Comparison of ENCODE assay signal across 8 cellular contexts in genomic region chr5:150001660-150002493, GRCh38. TPM values are rescaled to one million over a fixed set of nuclear protein-coding genes. Genes with fewer than 3 reads are reported as not detected.
DNase-seq lines count a peak whose midpoint lies in the region; ATAC-seq and TF ChIP-seq lines count a peak whose summit lies in the region.

No MANE protein-coding gene starts in this region.

- H3K18ac ChIP-seq in neuronal stem cell (ENCODE audit: low read length), result no peak overlapping the region

- H3K4ac ChIP-seq in neuronal stem cell (ENCODE audit: low read length), result no peak overlapping the region

- H2BK5ac ChIP-seq in neuronal stem cell (ENCODE audit: low read length), result no peak overlapping the region

- no peak overlapping the region for H4K91ac ChIP-seq in neuronal stem cell (ENCODE audit: low read depth, low read length, poor library complexity)

- no peak overlapping the region for H2BK120ac ChIP-seq in neuronal stem cell (ENCODE audit: low read depth, low read length)

- H3K27me3 ChIP-seq in PC-9 (ENCODE audit: insufficient read depth, low read depth) (no peaks in the 10 kb centered on the region), neuronal stem cell (ENCODE audit: control insufficient read depth in 3 of 3, insufficient read depth in 3 of 3, low read depth in 1 of 3, low read length in 3 of 3) (no peaks in the 10 kb centered on the region), thyroid gland (no peaks in the 10 kb centered on the region)

- peaks cover 25% of the 10 kb centered on the region for H3K4me1 ChIP-seq in PC-9 (replicated peaks; ENCODE audit: insufficient read depth)
- peaks cover 5 to 6% of the 10 kb centered on the region in 2 donors for H3K4me1 ChIP-seq in neuronal stem cell (ENCODE audit: control insufficient read depth in 2 of 2, insufficient read depth in 1 of 2, low read depth in 1 of 2, low read length in 2 of 2)
- H3K4me1 ChIP-seq in thyroid gland, result peaks cover 21 to 25% of the 10 kb centered on the region in 2 donors

- peak overlapping the region; percentile 86; the same call in 1 of the 2 replicates for H3K27ac ChIP-seq in PC-9
- H3K27ac ChIP-seq in neuronal stem cell (replicated peaks; ENCODE audit: low read length), result no peak overlapping the region
- H3K27ac ChIP-seq in thyroid gland, result peak overlapping the region in 2 of 3 donors; percentile 88 to 95

- H3K23ac ChIP-seq in neuronal stem cell (ENCODE audit: low read depth, low read length, poor library complexity), result no peak overlapping the region

- peaks cover 20% of the 10 kb centered on the region for H3K36me3 Mint-ChIP-seq in activated T-cell treated with anti-CD3 and anti-CD28 coated beads, Interleukin-2, amount 50 U/mL, for 4 hours (ENCODE audit: insufficient read depth)

- H4K20me1 ChIP-seq in PC-9 (ENCODE audit: insufficient read depth), result peaks cover 26% of the 10 kb centered on the region

- H3K79me2 ChIP-seq in PC-9 (ENCODE audit: low read depth), result peaks cover 62% of the 10 kb centered on the region

- no peaks in the 10 kb centered on the region for H3K79me1 ChIP-seq in neuronal stem cell (ENCODE audit: low read depth, low read length)

- peak; percentile 44 for ATAC-seq in GM19328 (IDR thresholded peaks at IDR 0.05; ENCODE audit: unreplicated experiment)
- peak; percentile 52 for ATAC-seq in HG03460 (IDR thresholded peaks at IDR 0.05; ENCODE audit: unreplicated experiment)
- peak; percentile 64 to 68 for ATAC-seq in activated T-cell treated with anti-CD3 and anti-CD28 coated beads, Interleukin-2, amount 50 U/mL, for 4 hours

- POLR2A ChIA-PET in PC-9 (lab: Charles Lee; ENCODE audit: unreplicated experiment), result interaction anchor here (0.7 kb wide), 1 partner anchor 20 kb away, joined by 3 read pairs; no protein-coding TSS in a partner anchor

- no peak overlapping the region for H4K8ac ChIP-seq in neuronal stem cell (ENCODE audit: low read depth, low read length)

- peaks cover 39% of the 10 kb centered on the region for H3K4me1 Mint-ChIP-seq in activated T-cell treated with anti-CD3 and anti-CD28 coated beads, Interleukin-2, amount 50 U/mL, for 4 hours (ENCODE audit: low read depth)

- intact Hi-C loops in PC-9 (cut with micrococcal nuclease; ENCODE audit: unreplicated experiment), result loop anchor here (1.0 to 10.0 kb wide), 5 partner anchors 111 to 433 kb away; no protein-coding TSS in a partner anchor
- intact Hi-C loops in thyroid gland (cut with DNase I), result no loop called here

- H3K4me3 Mint-ChIP-seq in activated T-cell treated with anti-CD3 and anti-CD28 coated beads, Interleukin-2, amount 50 U/mL, for 4 hours, result peak overlapping the region; percentile 93

- TF ChIP-seq CTCF in PC-9 (conservative IDR thresholded peaks at IDR 0.05) (peak; percentile 74), fibroblast of pulmonary artery (IDR thresholded peaks at IDR 0.05; ENCODE audit: low read length, missing control alignments) (peak; percentile 77), thyroid gland (IDR thresholded peaks at IDR 0.05) (peak in 5 of 6 experiments; percentile 32 to 63 (median 41))

- no peak for TF ChIP-seq POLR2A in thyroid gland (IDR thresholded peaks at IDR 0.05)

- H2AFZ ChIP-seq in PC-9 (peak overlapping the region; percentile 81; the same call in 1 of the 2 replicates), neuronal stem cell (ENCODE audit: low read length) (peak overlapping the region; percentile 83)

- H3K36me3 ChIP-seq in PC-9 (ENCODE audit: low read depth) (0 out of 2 replicates have a peak, but pooled peaks cover 8% of the 10 kb centered on the region), neuronal stem cell (replicated peaks in 1 of 2; ENCODE audit: control insufficient read depth in 2 of 2, insufficient read depth in 2 of 2, low read length in 2 of 2) (peaks cover 9 to 31% of the 10 kb centered on the region in 2 donors), thyroid gland (peaks cover 2 to 6% of the 10 kb centered on the region in 2 donors)

- no peak overlapping the region for H2BK12ac ChIP-seq in neuronal stem cell (ENCODE audit: low read length)

- H3K9ac ChIP-seq in neuronal stem cell (ENCODE audit: low read depth, low read length, poor library complexity), result no peak overlapping the region

- H3K9me3 Mint-ChIP-seq in activated T-cell treated with anti-CD3 and anti-CD28 coated beads, Interleukin-2, amount 50 U/mL, for 4 hours, result no peaks in the 10 kb centered on the region

- no peaks in the 10 kb centered on the region for H3K9me2 ChIP-seq in PC-9 (ENCODE audit: insufficient read depth)

- BruUV-seq in PC-9 (replicated peaks; lab: Mats Ljungman, UMichigan), result TSS peak; percentile 41

- CTCF ChIA-PET in PC-9 (lab: Charles Lee), result interaction anchor here (0.5 kb wide), 1 partner anchor 438 kb away, joined by 6 read pairs; no protein-coding TSS in a partner anchor

- H3K27me3 Mint-ChIP-seq in activated T-cell treated with anti-CD3 and anti-CD28 coated beads, Interleukin-2, amount 50 U/mL, for 4 hours (ENCODE audit: low read depth), result no peaks in the 10 kb centered on the region

- H3K9me3 ChIP-seq in PC-9 (ENCODE audit: insufficient read depth, low read depth) (no peaks in the 10 kb centered on the region), neuronal stem cell (replicated peaks in 1 of 2; ENCODE audit: control insufficient read depth in 2 of 2, insufficient read depth in 1 of 2, low read depth in 1 of 2, low read length in 2 of 2) (no peaks in the 10 kb centered on the region), thyroid gland (no peaks in the 10 kb centered on the region)

- H3K14ac ChIP-seq in neuronal stem cell (ENCODE audit: low read length), result no peak overlapping the region

- H3F3A ChIP-seq in PC-9 (ENCODE audit: insufficient read depth, low read depth), result peaks cover 15% of the 10 kb centered on the region

- H2AK5ac ChIP-seq in neuronal stem cell (ENCODE audit: low read depth, low read length), result no peak overlapping the region

- no peak overlapping the region for H2BK15ac ChIP-seq in neuronal stem cell (ENCODE audit: low read length)

- peak overlapping the region; percentile 97 for H3K4me2 ChIP-seq in PC-9
- peak overlapping the region; percentile 80 for H3K4me2 ChIP-seq in neuronal stem cell (ENCODE audit: insufficient read depth, low read length, poor library complexity, severe bottlenecking)

- DNase-seq in COLO668 (lab: John Stamatoyannopoulos, UW; ENCODE audit: unreplicated experiment), result peak; percentile 26
- DNase-seq in PC-9, result peak; percentile 47 to 57
- peak; percentile 43 for DNase-seq in activated T-cell treated with anti-CD3 and anti-CD28 coated beads, Interleukin-2, amount 50 U/mL, for 4 hours
- peak; percentile 82 for DNase-seq in fibroblast of pulmonary artery (ENCODE audit: low read depth)
- peak; percentile 26 for DNase-seq in neuronal stem cell (ENCODE audit: low spot score)
- peak; percentile 21 to 26 for DNase-seq in thyroid gland

- no CpG with 5 or more reads among the region's 9 CpGs for WGBS in neuronal stem cell (ENCODE audit: extremely low coverage in 2 of 2, insufficient read length in 2 of 2, insufficient replicate concordance in 1 of 2), 2 donors
- WGBS in thyroid gland, 2 donors, result 20 to 27% methylated on average over 9 of the region's 9 CpGs

- H3K4me3 ChIP-seq in PC-9, result peak overlapping the region; percentile 92
- peak overlapping the region; percentile 78 for H3K4me3 ChIP-seq in fibroblast of pulmonary artery (replicated peaks; ENCODE audit: low read depth, low read length)
- H3K4me3 ChIP-seq in neuronal stem cell (ENCODE audit: low read length in 2 of 2), result peak overlapping the region; percentile 63 to 94
- H3K4me3 ChIP-seq in thyroid gland (replicated peaks in 1 of 3), result peak overlapping the region; percentile 68 to 97 (median 90)

RNA-seq across cellular contexts. Expression of gene HMGXB3, which starts 1.3 kb away (rescaled TPM):
- total RNA-seq in PC-9 (2021) (38.0 and 43.1 TPM in 2 replicates), thyroid gland (10 to 100 TPM; 35.5 to 70.2 (median 41.1) TPM)
- total RNA-seq in activated T-cell treated with anti-CD3 and anti-CD28 coated beads, Interleukin-2, amount 50 U/mL, for 4 hours, result 10 to 100 TPM; 46.2 to 49.2 (median 46.4) TPM
- 17.8 TPM for polyA plus RNA-seq in neuronal stem cell (2013, experiment 1 of 2)
- 17.2 TPM for polyA plus RNA-seq in neuronal stem cell (2013, experiment 2 of 2)

RNA-seq across cellular contexts. Expression of gene TIGD6, which starts 1.4 kb away (rescaled TPM):
- total RNA-seq in PC-9 (2021), result 3.0 and 3.9 TPM in 2 replicates
- 1 to 10 TPM; 1.9 to 2.4 (median 2.1) TPM for total RNA-seq in activated T-cell treated with anti-CD3 and anti-CD28 coated beads, Interleukin-2, amount 50 U/mL, for 4 hours
- 4.2 TPM for polyA plus RNA-seq in neuronal stem cell (2013, experiment 1 of 2)
- 3.6 TPM for polyA plus RNA-seq in neuronal stem cell (2013, experiment 2 of 2)
- total RNA-seq in thyroid gland, result 1 to 10 TPM; 6.4 to 7.9 (median 6.7) TPM

RNA-seq across cellular contexts. Expression of gene SLC26A2, which starts 41.3 kb away (rescaled TPM):
- total RNA-seq in PC-9 (2021) (10.2 and 13.5 TPM in 2 replicates), thyroid gland (10 to 100 TPM; 10.1 to 13.6 (median 12.8) TPM)
- 1 to 10 TPM; 7.9 to 8.8 (median 8.0) TPM for total RNA-seq in activated T-cell treated with anti-CD3 and anti-CD28 coated beads, Interleukin-2, amount 50 U/mL, for 4 hours
- polyA plus RNA-seq in neuronal stem cell (2013, experiment 1 of 2), result 6.6 TPM
- 6.5 TPM for polyA plus RNA-seq in neuronal stem cell (2013, experiment 2 of 2)

RNA-seq across cellular contexts. Expression of gene PDE6A, which starts 57.3 kb away (rescaled TPM):
- total RNA-seq in PC-9 (2021), result 0.35 and 0.50 TPM in 2 replicates
- total RNA-seq in activated T-cell treated with anti-CD3 and anti-CD28 coated beads, Interleukin-2, amount 50 U/mL, for 4 hours, result not detected
- polyA plus RNA-seq in neuronal stem cell (2013, experiment 1 of 2), result not detected
- not detected for polyA plus RNA-seq in neuronal stem cell (2013, experiment 2 of 2)
- total RNA-seq in thyroid gland, result not detected

Comparison
In these comparisons a context has a peak if more than half of its experiments do, and no peak if none do; other contexts are left out.
1. DNase-seq: peak in every context shown above with its lines; median percentile 82 in fibroblast of pulmonary artery; 52 in PC-9; 43 in activated T-cell treated with anti-CD3 and anti-CD28 coated beads, Interleukin-2, amount 50 U/mL, for 4 hours; 26 in COLO668; 26 in neuronal stem cell; 24 in thyroid gland.